8 cellular contexts compared by ENCODE assay signal in genomic region chr17:2337152-2337810, GRCh38. TPM values are rescaled to one million over a fixed set of nuclear protein-coding genes. Genes with fewer than 3 reads are reported as not detected.
DNase-seq lines count a peak whose midpoint lies in the region; ATAC-seq and TF ChIP-seq lines count a peak whose summit lies in the region.

SGSM2 (plus strand) TSS chr17:2337501; CDS start chr17:2337689, 188 bp downstream.

- TF ChIP-seq CTCF in HFFc6 (IDR thresholded peaks at IDR 0.05) = no peak
- TF ChIP-seq CTCF in endothelial cell (IDR thresholded peaks at IDR 0.05; ENCODE audit: unreplicated experiment) = no peak

- no peak for ATAC-seq in GM21367 (IDR thresholded peaks at IDR 0.05; ENCODE audit: unreplicated experiment)

- H3K4me1 Mint-ChIP-seq in HFFc6 (ENCODE audit: low read depth) (peaks cover 30% of the 10 kb centered on the region), endothelial cell (ENCODE audit: unreplicated experiment) (peaks cover 12% of the 10 kb centered on the region)

- H3K36me3 Mint-ChIP-seq in HFFc6 (ENCODE audit: low read depth) (peaks cover 18% of the 10 kb centered on the region), endothelial cell (ENCODE audit: low read depth, unreplicated experiment) (peaks cover 10% of the 10 kb centered on the region)

- H3K9me3 Mint-ChIP-seq in HFFc6 = no peaks in the 10 kb centered on the region
- H3K9me3 Mint-ChIP-seq in endothelial cell (ENCODE audit: unreplicated experiment) = no peaks in the 10 kb centered on the region

- H3K4me3 Mint-ChIP-seq in HFFc6 (peak within 1 kb of the TSS; percentile 99), endothelial cell (ENCODE audit: unreplicated experiment) (peak within 1 kb of the TSS; percentile 99)

- H3K27me3 Mint-ChIP-seq in HFFc6 (ENCODE audit: insufficient read depth) (no peaks in the 10 kb centered on the region), endothelial cell (ENCODE audit: unreplicated experiment) (peaks cover 10% of the 10 kb centered on the region)

- DNase-seq in DMS 273 (lab: John Stamatoyannopoulos, UW; ENCODE audit: unreplicated experiment) (peak; percentile 76), HFFc6 (no peak), NCI-H82 treated with DMSO at 0.1 percent for 48 hours (lab: John Stamatoyannopoulos, UW; ENCODE audit: unreplicated experiment) (peak; percentile 26), activated T-cell treated with anti-CD3 and anti-CD28 coated beads for 1 hour (ENCODE audit: low read depth) (peak; percentile 59), endothelial cell (ENCODE audit: low spot score) (peak; percentile 64), middle frontal gyrus (ENCODE audit: extremely low spot score, low spot score) (peak; percentile 50)
- peak; percentile 48 to 54 for DNase-seq in stimulated activated CD8-positive, alpha-beta memory T cell treated with anti-CD3 and anti-CD28 coated beads, Interleukin-2, amount 100 ng/mL, for 48 hours (ENCODE audit: low read depth in 2 of 2)

- peak within 1 kb of the TSS; percentile 91 for H3K27ac Mint-ChIP-seq in HFFc6
- H3K27ac Mint-ChIP-seq in endothelial cell (ENCODE audit: unreplicated experiment) = peak within 1 kb of the TSS; percentile 64

RNA-seq across cellular contexts. Expression of gene SGSM2, which starts in this region (rescaled TPM):
- 10 to 100 TPM; 22.4 to 28.2 (median 26.1) TPM for total RNA-seq in HFFc6 (2021; fragmentation: NEBNext Ultra II Directional; extraction: Animal tissue kit (Norgen Biotek cat#: 25700))
- total RNA-seq in endothelial cell (ENCODE audit: unreplicated experiment) = 65.4 TPM
